ENCODE assay signal across 1 cellular context in genomic region chr13:37427843-37428494, GRCh38.
TF ChIP-seq lines count a peak whose summit lies in the region.

No MANE protein-coding gene starts in this region.

TF ChIP-seq in SK-N-SH treated with all-trans-retinoic acid at 6 μM for 48 hours, 23 proteins besides CTCF, POLR2A, EP300 and RAD21 (continued from another document):
- no peak for TF ChIP-seq PATZ1 (CRISPR knock-in tag; IDR thresholded peaks at IDR 0.05; ENCODE audit: borderline replicate concordance)
- no peak for TF ChIP-seq TCF4 (CRISPR knock-in tag; IDR thresholded peaks at IDR 0.05; ENCODE audit: borderline replicate concordance)
